In the genomic region with DNA sequence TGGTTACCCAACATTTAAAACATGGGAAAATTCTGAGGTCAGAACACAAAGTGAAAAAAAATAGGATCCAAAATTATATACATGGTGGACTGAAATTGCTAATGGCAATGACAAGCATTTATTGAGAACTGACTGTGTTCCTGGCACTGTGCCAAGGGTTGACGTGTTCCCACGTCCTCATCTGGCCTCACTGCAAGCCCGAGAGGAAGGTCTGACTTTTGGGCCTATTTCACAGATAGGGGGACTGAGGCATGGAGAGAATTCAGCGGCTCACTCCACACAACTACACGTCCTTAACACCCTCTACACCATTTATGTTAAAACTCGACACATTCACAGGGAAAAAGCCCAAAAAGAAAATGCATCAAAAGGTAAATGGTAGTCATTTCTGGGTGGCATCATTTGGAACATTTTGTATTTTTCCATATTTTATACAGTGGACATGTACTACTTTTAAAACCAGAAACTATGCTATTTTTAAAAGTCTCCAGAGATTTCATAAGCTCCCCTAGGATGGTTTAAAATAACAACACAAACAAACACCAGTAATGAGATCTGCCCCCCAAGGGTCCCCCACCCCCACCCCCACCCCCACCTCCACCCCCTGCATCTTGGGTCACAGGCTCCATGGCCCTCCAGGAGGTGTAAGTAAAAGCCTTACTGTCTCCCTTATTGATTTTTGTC, we compare ENCODE assay signal across 8 cellular contexts. TPM values are rescaled to one million over a fixed set of nuclear protein-coding genes. Genes with fewer than 3 reads are reported as not detected.
DNase-seq lines count a peak whose midpoint lies in the region; ATAC-seq and TF ChIP-seq lines count a peak whose summit lies in the region.

No MANE protein-coding gene starts in this region.

- H3K4me3 ChIP-seq in heart left ventricle = no peak overlapping the region
- H3K4me3 ChIP-seq in subcutaneous abdominal adipose tissue (ENCODE audit: low read depth in 1 of 5, low read length in 5 of 5) = no peak overlapping the region

- WGBS in heart left ventricle, 4 donors = 40 to 44% (median 42%) methylated on average over 6 of the region's 6 CpGs

- H3K4me1 ChIP-seq in heart left ventricle (peaks cover 0 to 36% (median 18%) of the 10 kb centered on the region in 12 donors), subcutaneous abdominal adipose tissue (ENCODE audit: control insufficient read depth in 5 of 5, insufficient read depth in 5 of 5, low read length in 5 of 5) (peaks cover 5 to 29% (median 26%) of the 10 kb centered on the region in 5 donors)

- TF ChIP-seq POLR2A in heart left ventricle (IDR thresholded peaks at IDR 0.05) = no peak

- H3K27me3 ChIP-seq in heart left ventricle (no peaks in the 10 kb centered on the region), subcutaneous abdominal adipose tissue (ENCODE audit: control insufficient read depth in 5 of 5, insufficient read depth in 4 of 5, low read length in 5 of 5) (no peaks in the 10 kb centered on the region)

- in situ Hi-C loops in SK-MEL-5 (cut with HindIII; ENCODE audit: low pct_unique_long_range_greater_than_20kb, low sequenced_read_pairs) = no loop called here

- intact Hi-C loops in heart left ventricle (cut with DNase I) = loop anchor here in 1 of 10 donors (5.0 kb wide), 1 partner anchor 60 kb away; no protein-coding TSS in a partner anchor

- ATAC-seq in heart left ventricle (peak; percentile 11 to 74 (median 55)), HG02840 (IDR thresholded peaks at IDR 0.05; ENCODE audit: low FRiP score, unreplicated experiment) (no peak), GM19328 (IDR thresholded peaks at IDR 0.05; ENCODE audit: unreplicated experiment) (no peak)

- H3K9me3 ChIP-seq in heart left ventricle (peaks cover 0 to 9% (median 0%) of the 10 kb centered on the region in 12 donors), subcutaneous abdominal adipose tissue (ENCODE audit: control insufficient read depth in 5 of 5, low read length in 5 of 5) (peaks cover 0 to 7% (median 3%) of the 10 kb centered on the region in 5 donors)

- H3K27ac ChIP-seq in heart left ventricle = peak overlapping the region in 11 of 12 donors; percentile 58 to 93 (median 70)
- peak overlapping the region; percentile 69 for H3K27ac ChIP-seq in subcutaneous abdominal adipose tissue (ENCODE audit: low read depth, low read length)

- H3K9ac ChIP-seq in subcutaneous abdominal adipose tissue (ENCODE audit: low read length in 5 of 5) = no peak overlapping the region

- no peak for TF ChIP-seq CTCF in heart left ventricle (IDR thresholded peaks at IDR 0.05)

- DNase-seq in NCI-H1417 (lab: John Stamatoyannopoulos, UW) (peak; percentile 49 to 85 (median 62)), NCI-H1417 treated with DMSO at 0.1 percent for 48 hours (lab: John Stamatoyannopoulos, UW) (no peak), SK-MEL-5 (ENCODE audit: low read depth, low spot score) (peak; percentile 57), heart left ventricle (peak; percentile 85 to 88 (median 86)), AML-193 (lab: John Stamatoyannopoulos, UW) (no peak)

- no peaks in the 10 kb centered on the region for H3K36me3 ChIP-seq in heart left ventricle
- H3K36me3 ChIP-seq in subcutaneous abdominal adipose tissue (ENCODE audit: control insufficient read depth in 5 of 5, insufficient read depth in 5 of 5, low read length in 5 of 5) = no peaks in the 10 kb centered on the region

RNA-seq across cellular contexts. Expression of gene CLMN, which starts 27.7 kb away (rescaled TPM):
- 19.5 and 24.0 TPM in 2 replicates for total RNA-seq in SK-MEL-5 (2014; rRNA removed; shearing (Covaris generic))
- polyA plus RNA-seq in SK-MEL-5 (2015; cell fraction: cytosol; rRNA removed) = 24.9 and 32.6 TPM in 2 replicates
- polyA plus RNA-seq in SK-MEL-5 (2015; cell fraction: nucleus; rRNA removed) = 101 and 143 TPM in 2 replicates
- 10 to 100 TPM in 1 of 9 donors, 1 to 10 TPM in 8; 4.6 to 10.2 (median 6.8) TPM for total RNA-seq in heart left ventricle
- 1 to 10 TPM; 3.1 to 4.3 TPM for polyA plus RNA-seq in heart left ventricle

Comparison
In these comparisons a context has a peak if more than half of its experiments do, and no peak if none do; other contexts are left out.
1. DNase-seq: peak in NCI-H1417 (3 of 3), SK-MEL-5 (single experiment) and heart left ventricle (5 of 5); none in NCI-H1417 treated with DMSO at 0.1 percent for 48 hours (single experiment) and AML-193 (0 of 2).
2. ATAC-seq: peak in heart left ventricle (4 of 4); none in HG02840 (single experiment) and GM19328 (single experiment).